In genomic region chr16:75621170-75621477, GRCh38 we compare ENCODE assay signal across 9 cellular contexts. TPM values are rescaled to one million over a fixed set of nuclear protein-coding genes. Genes with fewer than 3 reads are reported as not detected.
A peak's percentile ranks its signal among the peaks of the same experiment; 100 is the strongest.
DNase-seq lines count a peak whose midpoint lies in the region; ATAC-seq and TF ChIP-seq lines count a peak whose summit lies in the region.
"Had no signal": no experiment of that assay in that cellular context is flagged by ENCODE, and none has a peak within 500 bp of the region (broad histone marks: within the 10 kb centered on the region; RNA-seq: fewer than 3 reads in every experiment).

No MANE protein-coding gene starts in this region.

- no peaks in the 10 kb centered on the region for H3K27me3 ChIP-seq in HL-60 (ENCODE audit: insufficient read depth, poor library complexity, severe bottlenecking)

- H3K27ac ChIP-seq in HL-60 (replicated peaks) = no peak overlapping the region

- ATAC-seq in GM19463 (IDR thresholded peaks at IDR 0.05; ENCODE audit: unreplicated experiment) = no peak

- H3K27me3 Mint-ChIP-seq in activated CD4-positive, alpha-beta memory T cell treated with anti-CD3 and anti-CD28 coated beads, Interleukin-2, amount 10 ng/mL, durations not matched to agents 7 days and 5 days = no peaks in the 10 kb centered on the region

- H3K4me3 ChIP-seq in HL-60 (replicated peaks; ENCODE audit: insufficient read depth, low read length) = no peak overlapping the region

- TF ChIP-seq CTCF in HL-60 (IDR thresholded peaks at IDR 0.05; ENCODE audit: insufficient read depth, low read length) = peak; percentile 6

- peaks cover 45% of the 10 kb centered on the region for H3K36me3 Mint-ChIP-seq in activated CD4-positive, alpha-beta memory T cell treated with anti-CD3 and anti-CD28 coated beads, Interleukin-2, amount 10 ng/mL, durations not matched to agents 7 days and 5 days (ENCODE audit: low read depth)

- CTCF ChIA-PET in activated CD4-positive, alpha-beta memory T cell treated with anti-CD3 and anti-CD28 coated beads, Interleukin-2, amount 10 ng/mL, durations not matched to agents 7 days and 5 days (lab: Charles Lee) = interaction anchor here (0.7 to 3.5 kb wide), 13 partner anchors 15 to 422 kb away, joined by 3 to 30 read pairs (median 4); partner anchors contain the start of genes GABARAPL2, KARS1, TERF2IP and TMEM170A

- H3K4me1 Mint-ChIP-seq in activated CD4-positive, alpha-beta memory T cell treated with anti-CD3 and anti-CD28 coated beads, Interleukin-2, amount 10 ng/mL, durations not matched to agents 7 days and 5 days = peaks cover 67% of the 10 kb centered on the region

- POLR2A ChIA-PET in activated CD4-positive, alpha-beta memory T cell treated with anti-CD3 and anti-CD28 coated beads, Interleukin-2, amount 10 ng/mL, durations not matched to agents 7 days and 5 days (lab: Charles Lee) = interaction anchor here (1.1 to 7.3 kb wide), 7 partner anchors 10 to 64 kb away, joined by 3 to 184 read pairs (median 20); partner anchors contain the start of genes GABARAPL2, KARS1, TERF2IP and TMEM231

- DNase-seq in DMS 273 (lab: John Stamatoyannopoulos, UW; ENCODE audit: unreplicated experiment) (peak; percentile 63), DMS 273 treated with DMSO at 0.1 percent for 48 hours (lab: John Stamatoyannopoulos, UW) (no peak), HL-60 (ENCODE audit: low read depth in 1 of 2, low spot score in 1 of 2) (peak in 1 of 2 experiments; percentile 22), iris pigment epithelial cell (ENCODE audit: low read depth) (peak; percentile 57), middle frontal gyrus (ENCODE audit: extremely low spot score, low spot score) (no peak), cerebellar nuclear complex (lab: John Stamatoyannopoulos, UW) (no peak)
- DNase-seq in activated CD4-positive, alpha-beta memory T cell treated with anti-CD3 and anti-CD28 coated beads, Interleukin-2, amount 10 ng/mL, durations not matched to agents 7 days and 5 days = no peak

- H3K4me3 Mint-ChIP-seq in activated CD4-positive, alpha-beta memory T cell treated with anti-CD3 and anti-CD28 coated beads, Interleukin-2, amount 10 ng/mL, durations not matched to agents 7 days and 5 days = peak overlapping the region; percentile 18

- H3K9me3 Mint-ChIP-seq in activated CD4-positive, alpha-beta memory T cell treated with anti-CD3 and anti-CD28 coated beads, Interleukin-2, amount 10 ng/mL, durations not matched to agents 7 days and 5 days = no peaks in the 10 kb centered on the region

- H3K27ac Mint-ChIP-seq in activated CD4-positive, alpha-beta memory T cell treated with anti-CD3 and anti-CD28 coated beads, Interleukin-2, amount 10 ng/mL, durations not matched to agents 7 days and 5 days = peak overlapping the region; percentile 94

RNA-seq across cellular contexts. Expression of gene ADAT1, which starts 2.0 kb away (rescaled TPM):
- total RNA-seq in activated CD4-positive, alpha-beta memory T cell treated with anti-CD3 and anti-CD28 coated beads, Interleukin-2, amount 10 ng/mL, durations not matched to agents 7 days and 5 days = 10 to 100 TPM; 50.7 to 56.0 TPM

RNA-seq across cellular contexts. Expression of gene KARS1, which starts 26.3 kb away (rescaled TPM):
- 100 to 1,000 TPM; 169 to 170 TPM for total RNA-seq in activated CD4-positive, alpha-beta memory T cell treated with anti-CD3 and anti-CD28 coated beads, Interleukin-2, amount 10 ng/mL, durations not matched to agents 7 days and 5 days

RNA-seq across cellular contexts. Expression of gene TERF2IP, which starts 26.4 kb away (rescaled TPM):
- 10 to 100 TPM; 92.7 to 96.2 TPM for total RNA-seq in activated CD4-positive, alpha-beta memory T cell treated with anti-CD3 and anti-CD28 coated beads, Interleukin-2, amount 10 ng/mL, durations not matched to agents 7 days and 5 days

RNA-seq across cellular contexts. Expression of gene GABARAPL2, which starts 54.9 kb away (rescaled TPM):
- 10 to 100 TPM; 84.9 to 86.2 TPM for total RNA-seq in activated CD4-positive, alpha-beta memory T cell treated with anti-CD3 and anti-CD28 coated beads, Interleukin-2, amount 10 ng/mL, durations not matched to agents 7 days and 5 days

RNA-seq across cellular contexts. Expression of gene CPHXL2, which starts 55.7 kb away (rescaled TPM):
- total RNA-seq in activated CD4-positive, alpha-beta memory T cell treated with anti-CD3 and anti-CD28 coated beads, Interleukin-2, amount 10 ng/mL, durations not matched to agents 7 days and 5 days = not detected
- total RNA-seq: activated CD8-positive, alpha-beta memory T cell treated with anti-CD3 and anti-CD28 coated beads for 36 hours had no signal

Comparison
In these comparisons a context has a peak if more than half of its experiments do, and no peak if none do; other contexts are left out.
1. DNase-seq: peak in DMS 273 (single experiment) and iris pigment epithelial cell (single experiment); none in DMS 273 treated with DMSO at 0.1 percent for 48 hours (single experiment), activated CD4-positive, alpha-beta memory T cell treated with anti-CD3 and anti-CD28 coated beads, Interleukin-2, amount 10 ng/mL, durations not matched to agents 7 days and 5 days (single experiment), middle frontal gyrus (single experiment) and cerebellar nuclear complex (0 of 2).